ENCODE assay signal across 8 cellular contexts in genomic region chr1:12161662-12162458, GRCh38. TPM values are rescaled to one million over a fixed set of nuclear protein-coding genes. Genes with fewer than 3 reads are reported as not detected.
DNase-seq lines count a peak whose midpoint lies in the region; ATAC-seq and TF ChIP-seq lines count a peak whose summit lies in the region.

No MANE protein-coding gene starts in this region.

- peaks cover 98 to 100% of the 10 kb centered on the region in 2 experiments for H3K4me1 ChIP-seq in neutrophil (ENCODE audit: control insufficient read depth in 1 of 2, insufficient read depth in 1 of 2, low read depth in 1 of 2, low read length in 1 of 2)
- peaks cover 13% of the 10 kb centered on the region for H3K4me1 ChIP-seq in thymus (ENCODE audit: control insufficient read depth, insufficient read depth, low read length)

- no peaks in the 10 kb centered on the region for H3K9me3 ChIP-seq in neutrophil
- no peaks in the 10 kb centered on the region for H3K9me3 ChIP-seq in thymus (ENCODE audit: control insufficient read depth)

- in situ Hi-C loops in GM13976 (cut with MboI; ENCODE audit: low sequenced_read_pairs, unreplicated experiment) = no loop called here

- peak; percentile 88 for DNase-seq in GM13976 (ENCODE audit: low spot score)
- peak; percentile 96 for DNase-seq in NB4 (ENCODE audit: low read depth)
- peak in 2 of 3 experiments; percentile 49 to 70 for DNase-seq in activated CD8-positive, alpha-beta memory T cell treated with anti-CD3 and anti-CD28 coated beads for 48 hours (ENCODE audit: low read depth in 2 of 3, low spot score in 2 of 3)
- peak; percentile 77 to 78 for DNase-seq in erythroblast (lab: John Stamatoyannopoulos, UW)
- no peak for DNase-seq in NCI-H446 (lab: John Stamatoyannopoulos, UW)

- H3K27ac ChIP-seq in neutrophil (peak overlapping the region; percentile 97), thymus (ENCODE audit: low read depth) (peak overlapping the region; percentile 73)

- WGBS in thymus = 14% methylated on average over 9 of the region's 9 CpGs

- no peak for TF ChIP-seq POLR2A in NB4 (IDR thresholded peaks at IDR 0.05; ENCODE audit: extremely low read depth, insufficient read length)
- TF ChIP-seq POLR2A in erythroblast (IDR thresholded peaks at IDR 0.05; ENCODE audit: low read length) = no peak

- H3K4me3 ChIP-seq in NB4 (ENCODE audit: low read depth, low read length) (no peak overlapping the region), neutrophil (ENCODE audit: low read depth in 1 of 2, low read length in 1 of 2) (peak overlapping the region; percentile 43 to 48), thymus (ENCODE audit: low read length) (no peak overlapping the region)

- peak; percentile 78 for ATAC-seq in HG02588 (IDR thresholded peaks at IDR 0.05; ENCODE audit: unreplicated experiment)

- TF ChIP-seq CTCF in GM13976 (IDR thresholded peaks at IDR 0.05; ENCODE audit: borderline replicate concordance, control extremely low read depth, extremely low read depth, insufficient read depth, missing control alignments) = no peak
- TF ChIP-seq CTCF in NB4 (IDR thresholded peaks at IDR 0.05; ENCODE audit: low read depth, low read length) = no peak
- TF ChIP-seq CTCF in neutrophil (IDR thresholded peaks at IDR 0.05) = no peak

- H3K36me3 ChIP-seq in neutrophil (no peaks in the 10 kb centered on the region), thymus (ENCODE audit: control insufficient read depth, insufficient read depth) (no peaks in the 10 kb centered on the region)

- H3K27me3 ChIP-seq in neutrophil (no peaks in the 10 kb centered on the region), thymus (ENCODE audit: control insufficient read depth, insufficient read depth) (peaks cover 6% of the 10 kb centered on the region)

RNA-seq across cellular contexts. Expression of gene TNFRSF1B, which starts 4.9 kb away (rescaled TPM):
- polyA plus RNA-seq in thymus = 35.4 TPM

Comparison
In these comparisons a context has a peak if more than half of its experiments do, and no peak if none do; other contexts are left out.
1. DNase-seq: peak in GM13976 (single experiment), NB4 (single experiment), activated CD8-positive, alpha-beta memory T cell treated with anti-CD3 and anti-CD28 coated beads for 48 hours (2 of 3) and erythroblast (2 of 2); none in NCI-H446 (0 of 2).
2. H3K4me3 ChIP-seq: peak in neutrophil (2 of 2); none in NB4 (single experiment) and thymus (single experiment).